9 cellular contexts compared by ENCODE assay signal in genomic region chr17:48831549-48831883, GRCh38. TPM values are rescaled to one million over a fixed set of nuclear protein-coding genes. Genes with fewer than 3 reads are reported as not detected.
DNase-seq lines count a peak whose midpoint lies in the region; ATAC-seq, FAIRE-seq and TF ChIP-seq lines count a peak whose summit lies in the region.
"Had no signal": no experiment of that assay in that cellular context is flagged by ENCODE, and none has a peak within 500 bp of the region (broad histone marks: within the 10 kb centered on the region; RNA-seq: fewer than 3 reads in every experiment).

No MANE protein-coding gene starts in this region.

- peak overlapping the region; percentile 100 for H3K4me3 ChIP-seq in CD8-positive, alpha-beta T cell (ENCODE audit: low read depth, low read length)
- H3K4me3 ChIP-seq in Panc1 (ENCODE audit: low read depth in 2 of 2, low read length in 2 of 2), result peak overlapping the region; percentile 68 to 91
- H3K4me3 ChIP-seq in epithelial cell of proximal tubule (ENCODE audit: low read depth, low read length), result peak overlapping the region; percentile 78
- H3K4me3 ChIP-seq in pancreas, result peak overlapping the region; percentile 54 to 90 (median 81)

- no peak for ATAC-seq in CD8-positive, alpha-beta T cell
- ATAC-seq in Panc1 (no peak), pancreas (no peak)

- H3K9me3 ChIP-seq in CD8-positive, alpha-beta T cell (ENCODE audit: low read length), result no peaks in the 10 kb centered on the region
- H3K9me3 ChIP-seq in Panc1 (ENCODE audit: control insufficient read depth, insufficient read depth, low read depth, low read length) (no peaks in the 10 kb centered on the region), pancreas (no peaks in the 10 kb centered on the region)

- peaks cover 8% of the 10 kb centered on the region for H3K36me3 Mint-ChIP-seq in CD8-positive, alpha-beta T cell

- TF ChIP-seq CTCF in CD8-positive, alpha-beta T cell (IDR thresholded peaks at IDR 0.05), result no peak
- no peak for TF ChIP-seq CTCF in Panc1 (IDR thresholded peaks at IDR 0.05)
- TF ChIP-seq CTCF in epithelial cell of proximal tubule (conservative IDR thresholded peaks at IDR 0.05; ENCODE audit: low read depth, low read length), result no peak
- no peak for TF ChIP-seq CTCF in pancreas (IDR thresholded peaks at IDR 0.05)
- TF ChIP-seq CTCF in GM10248 (IDR thresholded peaks at IDR 0.05; ENCODE audit: control extremely low read depth, extremely low read depth, low read depth, missing control alignments), result no peak

- H3K4me1 Mint-ChIP-seq in CD8-positive, alpha-beta T cell (ENCODE audit: low read depth), result peaks cover 56% of the 10 kb centered on the region

- H3K4me3 Mint-ChIP-seq in CD8-positive, alpha-beta T cell, result peak overlapping the region; percentile 97

- in situ Hi-C loops in Panc1 (cut with HindIII; ENCODE audit: low pct_unique_long_range_greater_than_20kb, low sequenced_read_pairs), result no loop called here

- peak overlapping the region; percentile 95 for H3K27ac Mint-ChIP-seq in CD8-positive, alpha-beta T cell

- peak overlapping the region; percentile 93 for H3K27ac ChIP-seq in CD8-positive, alpha-beta T cell (ENCODE audit: low read depth, low read length)
- peak overlapping the region; percentile 92 for H3K27ac ChIP-seq in Panc1 (ENCODE audit: low read length)
- H3K27ac ChIP-seq in pancreas, result peak overlapping the region; percentile 86 to 96 (median 92)

- H3K27me3 ChIP-seq in CD8-positive, alpha-beta T cell (ENCODE audit: insufficient read depth, low read length), result no peaks in the 10 kb centered on the region
- no peaks in the 10 kb centered on the region for H3K27me3 ChIP-seq in Panc1 (ENCODE audit: control insufficient read depth, insufficient read depth, low read length)
- no peaks in the 10 kb centered on the region for H3K27me3 ChIP-seq in pancreas

- no peak for FAIRE-seq in pancreas (lab: Jason Lieb, UNC)

- intact Hi-C loops in CD8-positive, alpha-beta T cell (cut with DNase I, micrococcal nuclease), result loop anchor here (1.0 to 2.0 kb wide), 5 partner anchors 10 to 78 kb away; partner anchors contain the start of genes ATP5MC1 (in 2 of the 2) and TTLL6 (in 1 of the 2)
- intact Hi-C loops in Panc1 (cut with micrococcal nuclease; ENCODE audit: unreplicated experiment), result no loop called here
- intact Hi-C loops in pancreas (cut with DNase I), result no loop called here

- peaks cover 34% of the 10 kb centered on the region for H3K4me1 ChIP-seq in CD8-positive, alpha-beta T cell (ENCODE audit: insufficient read depth, low read length)
- H3K4me1 ChIP-seq in Panc1 (ENCODE audit: control insufficient read depth, insufficient read depth, low read length), result peaks cover 21% of the 10 kb centered on the region
- H3K4me1 ChIP-seq in pancreas, result peaks cover 0 to 12% (median 8%) of the 10 kb centered on the region in 3 donors

- no TSS peak for BruUV-seq in Panc1 (replicated peaks; lab: Mats Ljungman, UMichigan)

- POLR2A ChIA-PET in CD8-positive, alpha-beta T cell (lab: Charles Lee), result interaction anchor here (0.7 kb wide), 1 partner anchor 15 kb away, joined by 3 read pairs; no protein-coding TSS in a partner anchor
- POLR2A ChIA-PET in Panc1 (lab: Charles Lee) (no interaction called here), GM10248 (lab: Yijun Ruan, JAX) (no interaction called here)

- CTCF ChIA-PET in CD8-positive, alpha-beta T cell (lab: Charles Lee), result interaction anchor here (0.8 to 1.9 kb wide), 4 partner anchors 10 to 48 kb away, joined by 3 to 8 read pairs (median 4); partner anchors contain the start of gene TTLL6
- CTCF ChIA-PET in Panc1 (lab: Charles Lee) (interaction anchor here (2.1 kb wide), 1 partner anchor 53 kb away, joined by 5 read pairs; no protein-coding TSS in a partner anchor), GM10248 (lab: Yijun Ruan, JAX) (interaction anchor here (0.8 to 2.8 kb wide), 4 partner anchors 30 to 153 kb away, joined by 3 to 15 read pairs (median 4); no protein-coding TSS in a partner anchor)

- 1% methylated on average over 8 of the region's 8 CpGs for WGBS in pancreas, 2 donors

- H3K9me3 Mint-ChIP-seq in CD8-positive, alpha-beta T cell, result no peaks in the 10 kb centered on the region

- DNase-seq in CD8-positive, alpha-beta T cell, result no peak
- DNase-seq in Panc1 (ENCODE audit: low read depth, low spot score) (no peak), epithelial cell of proximal tubule (ENCODE audit: low read depth) (no peak), pancreas (no peak), GM10248 (ENCODE audit: extremely low spot score) (no peak), NCI-H1417 (lab: John Stamatoyannopoulos, UW) (no peak), NOMO-1 (lab: John Stamatoyannopoulos, UW; ENCODE audit: unreplicated experiment in 2 of 2) (no peak), putamen (ENCODE audit: low spot score) (no peak)

- peaks cover 2% of the 10 kb centered on the region for H3K27me3 Mint-ChIP-seq in CD8-positive, alpha-beta T cell (ENCODE audit: low read depth)

- H3K36me3 ChIP-seq in CD8-positive, alpha-beta T cell (ENCODE audit: insufficient read depth, low read length), result no peaks in the 10 kb centered on the region
- H3K36me3 ChIP-seq in Panc1 (ENCODE audit: control insufficient read depth, insufficient read depth, low read length) (no peaks in the 10 kb centered on the region), pancreas (no peaks in the 10 kb centered on the region)

RNA-seq across cellular contexts. Expression of gene CALCOCO2, which starts 0.7 kb away (rescaled TPM):
- total RNA-seq in CD8-positive, alpha-beta T cell, result 100 to 1,000 TPM; 112 to 121 TPM
- total RNA-seq in Panc1 (2021; ENCODE audit: unreplicated experiment), result 282 TPM
- 227 TPM for polyA plus RNA-seq in Panc1 (2012; ENCODE audit: insufficient read length)
- 21.3 and 24.8 TPM in 2 replicates for total RNA-seq in epithelial cell of proximal tubule
- 10 to 100 TPM; 45.2 to 66.0 (median 57.4) TPM for total RNA-seq in pancreas
- 10 to 100 TPM; 31.2 to 63.9 TPM for polyA plus RNA-seq in pancreas

RNA-seq across cellular contexts. Expression of gene TTLL6, which starts 14.5 kb away (rescaled TPM):
- total RNA-seq in CD8-positive, alpha-beta T cell, result not detected
- total RNA-seq in Panc1 (2021; ENCODE audit: unreplicated experiment) (2.5 TPM), epithelial cell of proximal tubule (0.22 TPM in 1 of 2 replicates, not detected in the other), pancreas (under 1 TPM; 0.40 to 0.98 (median 0.67) TPM)
- polyA plus RNA-seq in Panc1 (2012; ENCODE audit: insufficient read length), result 5.2 TPM
- polyA plus RNA-seq in pancreas, result 1 to 10 TPM; 1.9 to 6.0 TPM
- total RNA-seq: T-helper 1 cell treated with Interleukin-12 subunit alpha and Interleukin-12 subunit beta and Interleukin-4 antibody, amounts not matched to agents 30 ng/mL and 1 ng/mL, for 36 hours had no signal

Comparison
In these comparisons a context has a peak if more than half of its experiments do, and no peak if none do; other contexts are left out.
1. intact Hi-C loops: an anchor here in CD8-positive, alpha-beta T cell (1.0 to 2.0 kb wide); none called in Panc1 and pancreas.